In the genomic region with DNA sequence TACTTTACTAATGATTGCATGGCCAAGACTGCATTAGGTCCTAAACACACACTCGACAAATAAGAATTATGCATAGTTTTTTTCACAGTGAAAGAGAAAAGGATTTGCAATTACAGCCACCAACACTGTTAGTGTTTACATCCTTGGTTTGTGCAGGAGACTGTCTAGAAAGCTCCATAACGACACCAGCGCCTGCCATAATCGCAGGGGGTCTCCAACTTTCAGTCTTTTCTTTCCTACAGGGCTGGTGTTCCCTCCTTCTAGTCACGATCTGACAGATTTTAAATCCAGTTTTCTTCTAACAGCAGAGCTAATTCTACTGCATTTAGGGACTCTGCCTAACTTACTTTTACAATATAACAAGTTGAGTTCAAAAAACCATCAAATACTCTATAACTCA, we compare ENCODE assay signal across 8 cellular contexts. TPM values are rescaled to one million over a fixed set of nuclear protein-coding genes. Genes with fewer than 3 reads are reported as not detected.
DNase-seq lines count a peak whose midpoint lies in the region; ATAC-seq, FAIRE-seq and TF ChIP-seq lines count a peak whose summit lies in the region.

No MANE protein-coding gene starts in this region.

- H3K9me3 Mint-ChIP-seq in IgD-negative memory B cell (no peaks in the 10 kb centered on the region), endodermal cell (no peaks in the 10 kb centered on the region), nephron progenitor cell (no peaks in the 10 kb centered on the region)
- H3K9me3 Mint-ChIP-seq in stimulated activated naive B cell treated with anti-CD40 and anti-IgM and Interleukin-4, amounts not matched to agents 10 μg/mL and 1 μg/mL and 100 μg/mL, for 72 hours, result no peaks in the 10 kb centered on the region

- H3K4me2 ChIP-seq in A549, result peak overlapping the region; percentile 84

- ATAC-seq in A549 (no peak), HG03280 (IDR thresholded peaks at IDR 0.05; ENCODE audit: unreplicated experiment) (no peak), HG03378 (IDR thresholded peaks at IDR 0.05; ENCODE audit: unreplicated experiment) (no peak)
- no peak for ATAC-seq in stimulated activated naive B cell treated with anti-CD40 and anti-IgM and Interleukin-4, amounts not matched to agents 10 μg/mL and 1 μg/mL and 100 μg/mL, for 72 hours (replicated peaks)

- H3K36me3 ChIP-seq in endodermal cell (ENCODE audit: control insufficient read depth, insufficient read depth, low read length), result no peaks in the 10 kb centered on the region

- peaks cover 25% of the 10 kb centered on the region for H3K4me1 ChIP-seq in A549
- no peaks in the 10 kb centered on the region for H3K4me1 ChIP-seq in endodermal cell (ENCODE audit: control insufficient read depth, insufficient read depth, low read length)

- H3K4me3 ChIP-seq in A549, result no peak overlapping the region
- H3K4me3 ChIP-seq in endodermal cell (ENCODE audit: low read length), result peak overlapping the region; percentile 73

- H3K36me3 Mint-ChIP-seq in IgD-negative memory B cell (peaks cover 9% of the 10 kb centered on the region), endodermal cell (ENCODE audit: low read depth) (no peaks in the 10 kb centered on the region), nephron progenitor cell (ENCODE audit: low read depth) (no peaks in the 10 kb centered on the region)
- H3K36me3 Mint-ChIP-seq in stimulated activated naive B cell treated with anti-CD40 and anti-IgM and Interleukin-4, amounts not matched to agents 10 μg/mL and 1 μg/mL and 100 μg/mL, for 72 hours, result peaks cover 5 to 22% of the 10 kb centered on the region in 2 donors

- TF ChIP-seq POLR2A in A549 (IDR thresholded peaks at IDR 0.05; ENCODE audit: low read length), result no peak

- H3K27me3 ChIP-seq in endodermal cell (ENCODE audit: control insufficient read depth, insufficient read depth, low read length, poor library complexity, severe bottlenecking), result no peaks in the 10 kb centered on the region

- H3K27ac Mint-ChIP-seq in IgD-negative memory B cell, result peak overlapping the region in 2 of 3 donors; percentile 29 to 84
- peak overlapping the region; percentile 60 for H3K27ac Mint-ChIP-seq in endodermal cell
- H3K27ac Mint-ChIP-seq in nephron progenitor cell, result peak overlapping the region; percentile 89
- no peak overlapping the region for H3K27ac Mint-ChIP-seq in stimulated activated naive B cell treated with anti-CD40 and anti-IgM and Interleukin-4, amounts not matched to agents 10 μg/mL and 1 μg/mL and 100 μg/mL, for 72 hours

- H3K27me3 Mint-ChIP-seq in IgD-negative memory B cell (no peaks in the 10 kb centered on the region), endodermal cell (ENCODE audit: insufficient read depth) (no peaks in the 10 kb centered on the region), nephron progenitor cell (ENCODE audit: low read depth, poor library complexity) (no peaks in the 10 kb centered on the region)
- H3K27me3 Mint-ChIP-seq in stimulated activated naive B cell treated with anti-CD40 and anti-IgM and Interleukin-4, amounts not matched to agents 10 μg/mL and 1 μg/mL and 100 μg/mL, for 72 hours, result no peaks in the 10 kb centered on the region

- no peak for TF ChIP-seq EP300 in A549 (IDR thresholded peaks at IDR 0.05)

- H3K4me3 Mint-ChIP-seq in IgD-negative memory B cell, result peak overlapping the region in 2 of 4 donors; percentile 47 to 91
- peak overlapping the region; percentile 45 for H3K4me3 Mint-ChIP-seq in endodermal cell
- peak overlapping the region; percentile 81 for H3K4me3 Mint-ChIP-seq in nephron progenitor cell
- H3K4me3 Mint-ChIP-seq in stimulated activated naive B cell treated with anti-CD40 and anti-IgM and Interleukin-4, amounts not matched to agents 10 μg/mL and 1 μg/mL and 100 μg/mL, for 72 hours, result no peak overlapping the region

- POLR2A ChIA-PET in A549 (lab: Yijun Ruan, JAX), result interaction anchor here (2.4 kb wide), 1 partner anchor 219 kb away, joined by 15 read pairs; a partner anchor contains a TSS

- FAIRE-seq in A549 (lab: Jason Lieb, UNC), result no peak

- H3K27ac ChIP-seq in A549 (no peak overlapping the region), endodermal cell (ENCODE audit: low read depth, low read length) (peak overlapping the region; percentile 95)

- H3K4me1 Mint-ChIP-seq in IgD-negative memory B cell, result peaks cover 26 to 41% (median 37%) of the 10 kb centered on the region in 3 donors
- peaks cover 20% of the 10 kb centered on the region for H3K4me1 Mint-ChIP-seq in endodermal cell
- H3K4me1 Mint-ChIP-seq in nephron progenitor cell, result peaks cover 46% of the 10 kb centered on the region
- peaks cover 18 to 32% of the 10 kb centered on the region in 2 donors for H3K4me1 Mint-ChIP-seq in stimulated activated naive B cell treated with anti-CD40 and anti-IgM and Interleukin-4, amounts not matched to agents 10 μg/mL and 1 μg/mL and 100 μg/mL, for 72 hours

- H3K9me3 ChIP-seq in A549 (no peaks in the 10 kb centered on the region), endodermal cell (ENCODE audit: control insufficient read depth, low read length) (no peaks in the 10 kb centered on the region)

- no peak for TF ChIP-seq RAD21 in A549 (conservative IDR thresholded peaks at IDR 0.05 in 1 of 2, IDR thresholded peaks at IDR 0.05 in 1 of 2)

- CTCF ChIA-PET in A549 (lab: Yijun Ruan, JAX), result no interaction called here

- TF ChIP-seq CTCF in A549 (IDR thresholded peaks at IDR 0.05) (no peak), endodermal cell (conservative IDR thresholded peaks at IDR 0.05) (no peak), nephron progenitor cell (IDR thresholded peaks at IDR 0.05) (no peak)

- no peak overlapping the region for H3K9ac ChIP-seq in endodermal cell (ENCODE audit: extremely low read depth, low read length, poor library complexity, severe bottlenecking)

- WGBS in A549 (ENCODE audit: missing lambda C conversion rate), result 81% methylated on average over 5 of the region's 5 CpGs
- whole genome bisulfite sequencing in endodermal cell (ENCODE audit: insufficient coverage in 1 of 2, insufficient read length in 1 of 2), 2 experiments, result 41 to 57% methylated on average over 5 of the region's 5 CpGs

- DNase-seq in A549 (ENCODE audit: low read depth in 1 of 2, low spot score in 1 of 2) (no peak), endodermal cell (no peak), nephron progenitor cell (no peak), DMS79 treated with DMSO at 0.1 percent for 48 hours (lab: John Stamatoyannopoulos, UW) (no peak)
- no peak for DNase-seq in stimulated activated naive B cell treated with anti-CD40 and anti-IgM and Interleukin-4, amounts not matched to agents 10 μg/mL and 1 μg/mL and 100 μg/mL, for 72 hours

TF ChIP-seq in A549, 52 proteins besides CTCF, POLR2A, EP300 and RAD21:
- no peak for TF ChIP-seq ZNF302 (CRISPR knock-in tag; IDR thresholded peaks at IDR 0.05)
- TF ChIP-seq MYC (IDR thresholded peaks at IDR 0.05; ENCODE audit: borderline replicate concordance, low read length), result no peak
- no peak for TF ChIP-seq BHLHE40 (IDR thresholded peaks at IDR 0.05; ENCODE audit: low read depth, low read length)
- TF ChIP-seq, protein P1, sequence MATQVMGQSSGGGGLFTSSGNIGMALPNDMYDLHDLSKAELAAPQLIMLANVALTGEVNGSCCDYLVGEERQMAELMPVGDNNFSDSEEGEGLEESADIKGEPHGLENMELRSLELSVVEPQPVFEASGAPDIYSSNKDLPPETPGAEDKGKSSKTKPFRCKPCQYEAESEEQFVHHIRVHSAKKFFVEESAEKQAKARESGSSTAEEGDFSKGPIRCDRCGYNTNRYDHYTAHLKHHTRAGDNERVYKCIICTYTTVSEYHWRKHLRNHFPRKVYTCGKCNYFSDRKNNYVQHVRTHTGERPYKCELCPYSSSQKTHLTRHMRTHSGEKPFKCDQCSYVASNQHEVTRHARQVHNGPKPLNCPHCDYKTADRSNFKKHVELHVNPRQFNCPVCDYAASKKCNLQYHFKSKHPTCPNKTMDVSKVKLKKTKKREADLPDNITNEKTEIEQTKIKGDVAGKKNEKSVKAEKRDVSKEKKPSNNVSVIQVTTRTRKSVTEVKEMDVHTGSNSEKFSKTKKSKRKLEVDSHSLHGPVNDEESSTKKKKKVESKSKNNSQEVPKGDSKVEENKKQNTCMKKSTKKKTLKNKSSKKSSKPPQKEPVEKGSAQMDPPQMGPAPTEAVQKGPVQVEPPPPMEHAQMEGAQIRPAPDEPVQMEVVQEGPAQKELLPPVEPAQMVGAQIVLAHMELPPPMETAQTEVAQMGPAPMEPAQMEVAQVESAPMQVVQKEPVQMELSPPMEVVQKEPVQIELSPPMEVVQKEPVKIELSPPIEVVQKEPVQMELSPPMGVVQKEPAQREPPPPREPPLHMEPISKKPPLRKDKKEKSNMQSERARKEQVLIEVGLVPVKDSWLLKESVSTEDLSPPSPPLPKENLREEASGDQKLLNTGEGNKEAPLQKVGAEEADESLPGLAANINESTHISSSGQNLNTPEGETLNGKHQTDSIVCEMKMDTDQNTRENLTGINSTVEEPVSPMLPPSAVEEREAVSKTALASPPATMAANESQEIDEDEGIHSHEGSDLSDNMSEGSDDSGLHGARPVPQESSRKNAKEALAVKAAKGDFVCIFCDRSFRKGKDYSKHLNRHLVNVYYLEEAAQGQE (IDR thresholded peaks at IDR 0.05), result no peak

RNA-seq across cellular contexts. Expression of a gene that starts 58.0 kb away (rescaled TPM):
- polyA plus RNA-seq in A549 (2011; rRNA removed) (57.0 and 66.5 TPM in 2 replicates), A549 (2017; fragmentation: RNase III; extraction: RNeasy Plus Mini Kit Qiagen cat#74134 plus additional on column Dnase treatment) (18.1 to 21.3 TPM (median 18.9 TPM) in 3 replicates), IgD-negative memory B cell (11.8 TPM)
- 9.8 and 11.3 TPM in 2 replicates for polyA plus RNA-seq in A549 (2012; cell fraction: cytosol; rRNA removed)
- polyA plus RNA-seq in A549 (2012; cell fraction: nucleus; rRNA removed), result 11.6 and 18.6 TPM in 2 replicates
- 61.5 and 84.3 TPM in 2 replicates for polyA minus RNA-seq in A549 (2011; rRNA and poly(A)+ RNA removed)
- total RNA-seq in endodermal cell, result 10 to 100 TPM; 65.0 to 74.8 TPM
- 58.2 TPM for polyA plus RNA-seq in endodermal cell (2013, experiment 1 of 2)
- polyA plus RNA-seq in endodermal cell (2013, experiment 2 of 2), result 57.2 TPM

Comparison
In these comparisons a context has a peak if more than half of its experiments do, and no peak if none do; other contexts are left out.
1. H3K4me3 Mint-ChIP-seq: peak in endodermal cell (single experiment) and nephron progenitor cell (single experiment); none in stimulated activated naive B cell treated with anti-CD40 and anti-IgM and Interleukin-4, amounts not matched to agents 10 μg/mL and 1 μg/mL and 100 μg/mL, for 72 hours (0 of 2).